In the genomic region with DNA sequence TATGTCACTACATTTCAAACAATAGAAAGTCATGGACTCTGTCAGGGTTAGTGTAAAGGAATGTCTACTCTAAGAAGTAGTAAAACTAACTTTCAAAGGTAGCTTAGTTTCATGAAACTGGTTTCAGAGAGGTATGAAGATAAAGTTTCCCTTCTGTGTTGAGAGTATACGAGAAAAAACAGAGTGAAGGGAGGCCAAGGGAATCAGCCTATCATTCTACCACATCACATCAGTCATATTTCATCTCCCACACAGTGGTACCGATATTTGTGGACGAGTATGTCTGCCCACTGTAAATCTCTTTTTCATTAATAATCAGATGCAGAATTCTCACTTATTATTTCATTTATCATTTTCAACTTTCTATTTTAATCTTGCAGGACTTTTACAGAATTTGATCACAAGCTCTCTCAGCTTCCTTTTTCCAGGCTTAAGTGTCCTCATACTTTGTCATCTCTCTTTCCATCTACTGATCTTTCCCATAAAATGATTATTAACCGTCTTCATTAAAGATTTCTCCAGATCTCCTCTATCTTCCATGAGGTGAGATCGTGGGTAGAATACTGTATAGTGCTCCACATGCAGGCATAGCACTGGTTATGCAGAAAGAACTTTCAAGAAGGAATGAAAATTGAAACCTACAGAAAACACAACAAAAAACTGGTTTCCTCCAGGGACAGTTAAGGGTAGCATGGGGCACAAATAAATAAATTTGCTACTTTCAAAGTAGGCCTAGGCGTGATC, we compare ENCODE assay signal across 8 cellular contexts. TPM values are rescaled to one million over a fixed set of nuclear protein-coding genes. Genes with fewer than 3 reads are reported as not detected.
DNase-seq lines count a peak whose midpoint lies in the region; ATAC-seq and TF ChIP-seq lines count a peak whose summit lies in the region.

No MANE protein-coding gene starts in this region.

- H2AFZ ChIP-seq in MM.1S (ENCODE audit: low read length), result peak overlapping the region; percentile 29
- H2AFZ ChIP-seq in smooth muscle cell (ENCODE audit: low read depth), result peak overlapping the region; percentile 79

- H3K4me2 ChIP-seq in MM.1S (ENCODE audit: low read depth, low read length) (peak overlapping the region; percentile 50), smooth muscle cell (peak overlapping the region; percentile 83)

- H3K9me3 ChIP-seq in MM.1S (replicated peaks; ENCODE audit: insufficient read depth, low read length) (no peaks in the 10 kb centered on the region), esophagus squamous epithelium (no peaks in the 10 kb centered on the region), smooth muscle cell (replicated peaks; ENCODE audit: low read depth) (no peaks in the 10 kb centered on the region)

- DNase-seq in MM.1S, result peak; percentile 45
- DNase-seq in esophagus squamous epithelium (lab: John Stamatoyannopoulos, UW), result no peak
- DNase-seq in smooth muscle cell (lab: John Stamatoyannopoulos, UW; ENCODE audit: unreplicated experiment), result no peak
- no peak for DNase-seq in lower leg skin (ENCODE audit: low spot score in 2 of 2)
- no peak for DNase-seq in islet precursor cell
- no peak for DNase-seq in NCI-H1436 treated with DMSO at 0.1 percent for 48 hours (lab: John Stamatoyannopoulos, UW)

- no peak overlapping the region; the same call in 1 of the 2 replicates for H3K27ac ChIP-seq in MM.1S (ENCODE audit: low read length)
- peak overlapping the region in 2 of 4 donors; percentile 89 to 90 for H3K27ac ChIP-seq in esophagus squamous epithelium
- peak overlapping the region; percentile 77 for H3K27ac ChIP-seq in smooth muscle cell (ENCODE audit: low read depth)

- no peaks in the 10 kb centered on the region for H3K9me2 ChIP-seq in MM.1S (replicated peaks; ENCODE audit: insufficient read depth, low read length)

- H4K20me1 ChIP-seq in MM.1S (ENCODE audit: insufficient read depth, low read length) (no peaks in the 10 kb centered on the region), smooth muscle cell (ENCODE audit: low read depth) (no peaks in the 10 kb centered on the region)

- H3K4me3 ChIP-seq in MM.1S (ENCODE audit: low read length) (peak overlapping the region; percentile 26), esophagus squamous epithelium (peak overlapping the region in 3 of 4 donors; percentile 46 to 66 (median 47)), smooth muscle cell (peak overlapping the region; percentile 57), lower leg skin (ENCODE audit: low read depth, poor library complexity, severe bottlenecking) (no peak overlapping the region)

- H3K79me2 ChIP-seq in MM.1S (ENCODE audit: low read length) (no peaks in the 10 kb centered on the region), smooth muscle cell (ENCODE audit: low read depth) (peaks cover 5% of the 10 kb centered on the region)

- ATAC-seq in GM19452 (IDR thresholded peaks at IDR 0.05; ENCODE audit: unreplicated experiment) (peak; percentile 40), GM21737 (IDR thresholded peaks at IDR 0.05; ENCODE audit: unreplicated experiment) (no peak)

- H3F3A ChIP-seq in MM.1S (ENCODE audit: insufficient read depth, low read length), result peaks cover 24% of the 10 kb centered on the region
- H3F3A ChIP-seq in smooth muscle cell (ENCODE audit: low read depth), result peaks cover 9% of the 10 kb centered on the region

- intact Hi-C loops in esophagus squamous epithelium (cut with DNase I) (loop anchor here (10.0 kb wide), 1 partner anchor 793 kb away; no protein-coding TSS in a partner anchor), lower leg skin (cut with DNase I; ENCODE audit: low total_unique reads) (no loop called here)

- no peak for TF ChIP-seq CTCF in MM.1S (IDR thresholded peaks at IDR 0.05; ENCODE audit: low read length)
- TF ChIP-seq CTCF in esophagus squamous epithelium (IDR thresholded peaks at IDR 0.05), result no peak
- no peak for TF ChIP-seq CTCF in smooth muscle cell (IDR thresholded peaks at IDR 0.05; ENCODE audit: borderline replicate concordance, insufficient read depth, poor library complexity, severe bottlenecking)
- TF ChIP-seq CTCF in lower leg skin (IDR thresholded peaks at IDR 0.05), result no peak

- WGBS in esophagus squamous epithelium, 2 donors, result 40 to 44% methylated on average over 5 to 6 of the region's 6 CpGs
- 52% methylated on average over 6 of the region's 6 CpGs for WGBS in smooth muscle cell (ENCODE audit: low lambda C conversion rate)
- WGBS in lower leg skin, 2 donors, result 47 to 49% methylated on average over 6 of the region's 6 CpGs

- H3K4me1 ChIP-seq in MM.1S (ENCODE audit: low read length) (peaks cover 23% of the 10 kb centered on the region), esophagus squamous epithelium (peaks cover 0 to 47% (median 7%) of the 10 kb centered on the region in 3 donors), smooth muscle cell (ENCODE audit: low read depth) (peaks cover 26% of the 10 kb centered on the region)

- H3K9ac ChIP-seq in MM.1S (ENCODE audit: low read length) (no peak overlapping the region), smooth muscle cell (ENCODE audit: low read depth) (no peak overlapping the region)

- no peak for TF ChIP-seq POLR2A in esophagus squamous epithelium (IDR thresholded peaks at IDR 0.05)
- TF ChIP-seq POLR2A in lower leg skin (IDR thresholded peaks at IDR 0.05), result no peak

- no peaks in the 10 kb centered on the region for H3K36me3 ChIP-seq in MM.1S (replicated peaks; ENCODE audit: insufficient read depth, low read length)
- H3K36me3 ChIP-seq in esophagus squamous epithelium, result no peaks in the 10 kb centered on the region
- H3K36me3 ChIP-seq in smooth muscle cell (ENCODE audit: low read depth), result no peaks in the 10 kb centered on the region

- H3K27me3 ChIP-seq in MM.1S (replicated peaks; ENCODE audit: insufficient read depth, low read length) (no peaks in the 10 kb centered on the region), esophagus squamous epithelium (no peaks in the 10 kb centered on the region), smooth muscle cell (ENCODE audit: low read depth) (no peaks in the 10 kb centered on the region)

RNA-seq across cellular contexts. Expression of a gene that starts 11.5 kb away (rescaled TPM):
- total RNA-seq in esophagus squamous epithelium (100 to 1,000 TPM in 2 of 4 donors, 10 to 100 TPM in 2; 46.1 to 154 (median 96.9) TPM), smooth muscle cell (92.1 and 96.3 TPM in 2 replicates), lower leg skin (10 to 100 TPM; 47.0 to 72.0 (median 50.8) TPM)
- 95.9 and 114 TPM in 2 replicates for polyA plus RNA-seq in smooth muscle cell
